17 cellular contexts compared by ENCODE assay signal in the genomic region with DNA sequence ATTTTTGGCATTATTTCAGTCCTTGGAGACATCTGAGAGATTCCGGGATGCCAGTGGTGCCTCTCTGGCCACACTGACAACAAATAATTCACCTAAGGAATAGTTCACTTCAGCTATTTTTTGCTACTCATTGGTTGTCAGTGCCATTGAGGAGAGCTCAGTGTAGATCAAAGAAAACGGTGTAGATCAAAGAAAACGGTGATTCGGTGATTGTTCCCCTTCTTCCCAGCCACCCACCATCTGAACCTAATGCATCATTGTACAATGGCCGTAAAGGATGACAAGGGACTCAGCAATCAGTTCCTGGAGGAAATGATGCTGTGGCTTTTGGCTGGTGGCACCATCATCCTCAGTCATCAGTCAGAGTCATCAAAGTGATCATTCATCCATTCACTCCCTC.
A peak's percentile ranks its signal among the peaks of the same experiment; 100 is the strongest.
DNase-seq lines count a peak whose midpoint lies in the region; ATAC-seq and TF ChIP-seq lines count a peak whose summit lies in the region.
"Had no signal": no experiment of that assay in that cellular context is flagged by ENCODE, and none has a peak within 500 bp of the region (broad histone marks: within the 10 kb centered on the region; RNA-seq: fewer than 3 reads in every experiment).

No MANE protein-coding gene starts in this region.

- peaks cover 71% of the 10 kb centered on the region for H3K4me1 Mint-ChIP-seq in GM23338

- H3K79me2 ChIP-seq in GM23338 (replicated peaks; ENCODE audit: insufficient read depth) = peaks cover 56% of the 10 kb centered on the region

- H3K4me1 ChIP-seq in BLaER1 (peaks cover 52% of the 10 kb centered on the region), GM23338 (ENCODE audit: insufficient read depth) (peaks cover 27% of the 10 kb centered on the region), colonic mucosa (no peaks in the 10 kb centered on the region)

- H3K4me3 Mint-ChIP-seq in GM23338 = no peak overlapping the region
- H3K4me3 Mint-ChIP-seq: CD4-positive, alpha-beta T cell had no signal

- no peaks in the 10 kb centered on the region for H3K9me2 ChIP-seq in GM23338 (ENCODE audit: insufficient read depth)

- H3K9me3 ChIP-seq in BLaER1 (no peaks in the 10 kb centered on the region), colonic mucosa (no peaks in the 10 kb centered on the region)

- H3F3A ChIP-seq in GM23338 (replicated peaks; ENCODE audit: low read depth) = no peaks in the 10 kb centered on the region

- no peaks in the 10 kb centered on the region for H3K36me3 ChIP-seq in BLaER1
- no peaks in the 10 kb centered on the region for H3K36me3 ChIP-seq in GM23338 (ENCODE audit: insufficient read depth)
- no peaks in the 10 kb centered on the region for H3K36me3 ChIP-seq in colonic mucosa

- no peak overlapping the region for H3K27ac ChIP-seq in BLaER1
- peak overlapping the region; percentile 63 for H3K27ac ChIP-seq in GM23338 (ENCODE audit: low read depth)
- H3K27ac ChIP-seq in epithelial cell of prostate = peak overlapping the region; percentile 78
- no peak overlapping the region for H3K27ac ChIP-seq in colonic mucosa

- peaks cover 49% of the 10 kb centered on the region for H3K36me3 Mint-ChIP-seq in GM23338 (ENCODE audit: low read depth)

- H4K20me1 ChIP-seq in BLaER1 (no peaks in the 10 kb centered on the region), GM23338 (replicated peaks; ENCODE audit: insufficient read depth) (no peaks in the 10 kb centered on the region)

- DNase-seq in GM23338 (ENCODE audit: low spot score) (no peak), RKO (ENCODE audit: low spot score) (peak; percentile 36), epithelial cell of prostate (ENCODE audit: low read depth, low spot score) (no peak), COR-L47 (lab: John Stamatoyannopoulos, UW) (no peak), colonic mucosa (no peak)
- DNase-seq: 8988T; AML-193; C1 segment of cervical spinal cord; CD4-positive, alpha-beta T cell; DMS153; DND-41; GF-D8; Karpas-422 had no signal

- H3K27me3 ChIP-seq in BLaER1 (no peaks in the 10 kb centered on the region), GM23338 (ENCODE audit: insufficient read depth) (no peaks in the 10 kb centered on the region), colonic mucosa (no peaks in the 10 kb centered on the region)

- H3K4me2 ChIP-seq in BLaER1 = peak overlapping the region; percentile 45
- peak overlapping the region; percentile 8; the same call in 1 of the 2 replicates for H3K4me2 ChIP-seq in GM23338

- no peak for TF ChIP-seq CTCF in GM23338 (conservative IDR thresholded peaks at IDR 0.05; ENCODE audit: low read depth in 2 of 2)
- TF ChIP-seq CTCF in colonic mucosa (IDR thresholded peaks at IDR 0.05) = no peak

- H3K4me3 ChIP-seq in BLaER1 (no peak overlapping the region), GM23338 (no peak overlapping the region), colonic mucosa (no peak overlapping the region)
- H3K4me3 ChIP-seq: K562 had no signal

- no peak overlapping the region for H3K9ac ChIP-seq in BLaER1
- H3K9ac ChIP-seq in colonic mucosa (ENCODE audit: low read depth in 2 of 2, low read length in 2 of 2) = no peak overlapping the region

- H3K27me3 Mint-ChIP-seq in GM23338 (ENCODE audit: insufficient read depth, low read depth, poor library complexity) = peaks cover 3% of the 10 kb centered on the region
- H3K27me3 Mint-ChIP-seq: CD4-positive, alpha-beta T cell had no signal

- no peak overlapping the region for H2AFZ ChIP-seq in GM23338

- ATAC-seq in GM23338 (no peak), HG03135 (IDR thresholded peaks at IDR 0.05; ENCODE audit: unreplicated experiment) (no peak), GM21576 (IDR thresholded peaks at IDR 0.05; ENCODE audit: unreplicated experiment) (no peak)
- ATAC-seq: K562 had no signal

- peak overlapping the region; percentile 33; the same call in 1 of the 2 replicates for H3K27ac Mint-ChIP-seq in GM23338
- H3K27ac Mint-ChIP-seq: CD4-positive, alpha-beta T cell had no signal

- intact Hi-C loops in colonic mucosa (cut with DNase I) = no loop called here

- H3K9me3 Mint-ChIP-seq in GM23338 = no peaks in the 10 kb centered on the region

TF ChIP-seq in GM23338, 12 proteins besides CTCF, POLR2A, EP300 and RAD21 (continues in another document):
- TF ChIP-seq EZH2phosphoT487 (IDR thresholded peaks at IDR 0.05; ENCODE audit: unreplicated experiment) (no peak), ZNF114 (CRISPR knock-in tag; IDR thresholded peaks at IDR 0.05) (no peak), JUNB (IDR thresholded peaks at IDR 0.05; ENCODE audit: unreplicated experiment) (no peak), CREB1 (CRISPR knock-in tag; IDR thresholded peaks at IDR 0.05; ENCODE audit: low read depth) (no peak), POLR2AphosphoS5 (IDR thresholded peaks at IDR 0.05; ENCODE audit: low read depth) (no peak)
- TF ChIP-seq, protein P1, sequence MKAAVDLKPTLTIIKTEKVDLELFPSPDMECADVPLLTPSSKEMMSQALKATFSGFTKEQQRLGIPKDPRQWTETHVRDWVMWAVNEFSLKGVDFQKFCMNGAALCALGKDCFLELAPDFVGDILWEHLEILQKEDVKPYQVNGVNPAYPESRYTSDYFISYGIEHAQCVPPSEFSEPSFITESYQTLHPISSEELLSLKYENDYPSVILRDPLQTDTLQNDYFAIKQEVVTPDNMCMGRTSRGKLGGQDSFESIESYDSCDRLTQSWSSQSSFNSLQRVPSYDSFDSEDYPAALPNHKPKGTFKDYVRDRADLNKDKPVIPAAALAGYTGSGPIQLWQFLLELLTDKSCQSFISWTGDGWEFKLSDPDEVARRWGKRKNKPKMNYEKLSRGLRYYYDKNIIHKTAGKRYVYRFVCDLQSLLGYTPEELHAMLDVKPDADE (IDR thresholded peaks at IDR 0.05) = no peak
- TF ChIP-seq, protein P2, sequence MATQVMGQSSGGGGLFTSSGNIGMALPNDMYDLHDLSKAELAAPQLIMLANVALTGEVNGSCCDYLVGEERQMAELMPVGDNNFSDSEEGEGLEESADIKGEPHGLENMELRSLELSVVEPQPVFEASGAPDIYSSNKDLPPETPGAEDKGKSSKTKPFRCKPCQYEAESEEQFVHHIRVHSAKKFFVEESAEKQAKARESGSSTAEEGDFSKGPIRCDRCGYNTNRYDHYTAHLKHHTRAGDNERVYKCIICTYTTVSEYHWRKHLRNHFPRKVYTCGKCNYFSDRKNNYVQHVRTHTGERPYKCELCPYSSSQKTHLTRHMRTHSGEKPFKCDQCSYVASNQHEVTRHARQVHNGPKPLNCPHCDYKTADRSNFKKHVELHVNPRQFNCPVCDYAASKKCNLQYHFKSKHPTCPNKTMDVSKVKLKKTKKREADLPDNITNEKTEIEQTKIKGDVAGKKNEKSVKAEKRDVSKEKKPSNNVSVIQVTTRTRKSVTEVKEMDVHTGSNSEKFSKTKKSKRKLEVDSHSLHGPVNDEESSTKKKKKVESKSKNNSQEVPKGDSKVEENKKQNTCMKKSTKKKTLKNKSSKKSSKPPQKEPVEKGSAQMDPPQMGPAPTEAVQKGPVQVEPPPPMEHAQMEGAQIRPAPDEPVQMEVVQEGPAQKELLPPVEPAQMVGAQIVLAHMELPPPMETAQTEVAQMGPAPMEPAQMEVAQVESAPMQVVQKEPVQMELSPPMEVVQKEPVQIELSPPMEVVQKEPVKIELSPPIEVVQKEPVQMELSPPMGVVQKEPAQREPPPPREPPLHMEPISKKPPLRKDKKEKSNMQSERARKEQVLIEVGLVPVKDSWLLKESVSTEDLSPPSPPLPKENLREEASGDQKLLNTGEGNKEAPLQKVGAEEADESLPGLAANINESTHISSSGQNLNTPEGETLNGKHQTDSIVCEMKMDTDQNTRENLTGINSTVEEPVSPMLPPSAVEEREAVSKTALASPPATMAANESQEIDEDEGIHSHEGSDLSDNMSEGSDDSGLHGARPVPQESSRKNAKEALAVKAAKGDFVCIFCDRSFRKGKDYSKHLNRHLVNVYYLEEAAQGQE (IDR thresholded peaks at IDR 0.05; ENCODE audit: unreplicated experiment) = no peak

Comparison
In these comparisons a context has a peak if more than half of its experiments do, and no peak if none do; other contexts are left out.
1. H3K27ac ChIP-seq: peak in GM23338 (single experiment) and epithelial cell of prostate (single experiment); none in BLaER1 (single experiment) and colonic mucosa (single experiment).